In genomic region chr17:78257810-78258322, GRCh38 we compare ENCODE assay signal across 1 cellular context.
TF ChIP-seq lines count a peak whose summit lies in the region.

No MANE protein-coding gene starts in this region.

TF ChIP-seq in K562, 482 proteins besides CTCF, POLR2A, EP300 and RAD21 (continued from another document and continues in another):
- TF ChIP-seq, protein P1, sequence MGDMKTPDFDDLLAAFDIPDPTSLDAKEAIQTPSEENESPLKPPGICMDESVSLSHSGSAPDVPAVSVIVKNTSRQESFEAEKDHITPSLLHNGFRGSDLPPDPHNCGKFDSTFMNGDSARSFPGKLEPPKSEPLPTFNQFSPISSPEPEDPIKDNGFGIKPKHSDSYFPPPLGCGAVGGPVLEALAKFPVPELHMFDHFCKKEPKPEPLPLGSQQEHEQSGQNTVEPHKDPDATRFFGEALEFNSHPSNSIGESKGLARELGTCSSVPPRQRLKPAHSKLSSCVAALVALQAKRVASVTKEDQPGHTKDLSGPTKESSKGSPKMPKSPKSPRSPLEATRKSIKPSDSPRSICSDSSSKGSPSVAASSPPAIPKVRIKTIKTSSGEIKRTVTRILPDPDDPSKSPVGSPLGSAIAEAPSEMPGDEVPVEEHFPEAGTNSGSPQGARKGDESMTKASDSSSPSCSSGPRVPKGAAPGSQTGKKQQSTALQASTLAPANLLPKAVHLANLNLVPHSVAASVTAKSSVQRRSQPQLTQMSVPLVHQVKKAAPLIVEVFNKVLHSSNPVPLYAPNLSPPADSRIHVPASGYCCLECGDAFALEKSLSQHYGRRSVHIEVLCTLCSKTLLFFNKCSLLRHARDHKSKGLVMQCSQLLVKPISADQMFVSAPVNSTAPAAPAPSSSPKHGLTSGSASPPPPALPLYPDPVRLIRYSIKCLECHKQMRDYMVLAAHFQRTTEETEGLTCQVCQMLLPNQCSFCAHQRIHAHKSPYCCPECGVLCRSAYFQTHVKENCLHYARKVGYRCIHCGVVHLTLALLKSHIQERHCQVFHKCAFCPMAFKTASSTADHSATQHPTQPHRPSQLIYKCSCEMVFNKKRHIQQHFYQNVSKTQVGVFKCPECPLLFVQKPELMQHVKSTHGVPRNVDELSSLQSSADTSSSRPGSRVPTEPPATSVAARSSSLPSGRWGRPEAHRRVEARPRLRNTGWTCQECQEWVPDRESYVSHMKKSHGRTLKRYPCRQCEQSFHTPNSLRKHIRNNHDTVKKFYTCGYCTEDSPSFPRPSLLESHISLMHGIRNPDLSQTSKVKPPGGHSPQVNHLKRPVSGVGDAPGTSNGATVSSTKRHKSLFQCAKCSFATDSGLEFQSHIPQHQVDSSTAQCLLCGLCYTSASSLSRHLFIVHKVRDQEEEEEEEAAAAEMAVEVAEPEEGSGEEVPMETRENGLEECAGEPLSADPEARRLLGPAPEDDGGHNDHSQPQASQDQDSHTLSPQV (IDR thresholded peaks at IDR 0.05): 0 out of 2 replicates have a peak, but pooled peaks have one; percentile 6
- TF ChIP-seq MCM7 (IDR thresholded peaks at IDR 0.05): no peak
- peak; percentile 13; the same call in 1 of the 2 replicates for TF ChIP-seq ZNF311 (CRISPR knock-in tag; IDR thresholded peaks at IDR 0.05)
- 0 out of 2 replicates have a peak, but pooled peaks have one; percentile 15 for TF ChIP-seq ZNF280B (CRISPR knock-in tag; IDR thresholded peaks at IDR 0.05)
- no peak for TF ChIP-seq ZNF444 (CRISPR knock-in tag; IDR thresholded peaks at IDR 0.05)
- TF ChIP-seq, protein P2, sequence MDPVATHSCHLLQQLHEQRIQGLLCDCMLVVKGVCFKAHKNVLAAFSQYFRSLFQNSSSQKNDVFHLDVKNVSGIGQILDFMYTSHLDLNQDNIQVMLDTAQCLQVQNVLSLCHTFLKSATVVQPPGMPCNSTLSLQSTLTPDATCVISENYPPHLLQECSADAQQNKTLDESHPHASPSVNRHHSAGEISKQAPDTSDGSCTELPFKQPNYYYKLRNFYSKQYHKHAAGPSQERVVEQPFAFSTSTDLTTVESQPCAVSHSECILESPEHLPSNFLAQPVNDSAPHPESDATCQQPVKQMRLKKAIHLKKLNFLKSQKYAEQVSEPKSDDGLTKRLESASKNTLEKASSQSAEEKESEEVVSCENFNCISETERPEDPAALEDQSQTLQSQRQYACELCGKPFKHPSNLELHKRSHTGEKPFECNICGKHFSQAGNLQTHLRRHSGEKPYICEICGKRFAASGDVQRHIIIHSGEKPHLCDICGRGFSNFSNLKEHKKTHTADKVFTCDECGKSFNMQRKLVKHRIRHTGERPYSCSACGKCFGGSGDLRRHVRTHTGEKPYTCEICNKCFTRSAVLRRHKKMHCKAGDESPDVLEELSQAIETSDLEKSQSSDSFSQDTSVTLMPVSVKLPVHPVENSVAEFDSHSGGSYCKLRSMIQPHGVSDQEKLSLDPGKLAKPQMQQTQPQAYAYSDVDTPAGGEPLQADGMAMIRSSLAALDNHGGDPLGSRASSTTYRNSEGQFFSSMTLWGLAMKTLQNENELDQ (CRISPR knock-in tag; IDR thresholded peaks at IDR 0.05; ENCODE audit: borderline replicate concordance): no peak
- no peak for TF ChIP-seq GABPB2 (CRISPR knock-in tag; conservative IDR thresholded peaks at IDR 0.05)
- peak; percentile 79; the same call in 1 of the 2 replicates for TF ChIP-seq PATZ1 (CRISPR knock-in tag; IDR thresholded peaks at IDR 0.05; ENCODE audit: borderline replicate concordance)
- TF ChIP-seq PHF8 (IDR thresholded peaks at IDR 0.05; ENCODE audit: borderline replicate concordance, low read length): no peak
- no peak for TF ChIP-seq CSDE1 (IDR thresholded peaks at IDR 0.05)
- TF ChIP-seq ZNF57 (CRISPR knock-in tag; IDR thresholded peaks at IDR 0.05): no peak
- no peak for TF ChIP-seq RBM17 (IDR thresholded peaks at IDR 0.05; ENCODE audit: borderline replicate concordance, low read depth, low read length)
- 0 out of 4 replicates have a peak, but pooled peaks of 1 of the 2 experiments have one; percentile 5 for TF ChIP-seq RCOR1 (IDR thresholded peaks at IDR 0.05; ENCODE audit: borderline replicate concordance in 1 of 2, low read depth in 2 of 2, low read length in 2 of 2)
- no peak for TF ChIP-seq LCOR (CRISPR knock-in tag; IDR thresholded peaks at IDR 0.05)
- TF ChIP-seq, protein P3, sequence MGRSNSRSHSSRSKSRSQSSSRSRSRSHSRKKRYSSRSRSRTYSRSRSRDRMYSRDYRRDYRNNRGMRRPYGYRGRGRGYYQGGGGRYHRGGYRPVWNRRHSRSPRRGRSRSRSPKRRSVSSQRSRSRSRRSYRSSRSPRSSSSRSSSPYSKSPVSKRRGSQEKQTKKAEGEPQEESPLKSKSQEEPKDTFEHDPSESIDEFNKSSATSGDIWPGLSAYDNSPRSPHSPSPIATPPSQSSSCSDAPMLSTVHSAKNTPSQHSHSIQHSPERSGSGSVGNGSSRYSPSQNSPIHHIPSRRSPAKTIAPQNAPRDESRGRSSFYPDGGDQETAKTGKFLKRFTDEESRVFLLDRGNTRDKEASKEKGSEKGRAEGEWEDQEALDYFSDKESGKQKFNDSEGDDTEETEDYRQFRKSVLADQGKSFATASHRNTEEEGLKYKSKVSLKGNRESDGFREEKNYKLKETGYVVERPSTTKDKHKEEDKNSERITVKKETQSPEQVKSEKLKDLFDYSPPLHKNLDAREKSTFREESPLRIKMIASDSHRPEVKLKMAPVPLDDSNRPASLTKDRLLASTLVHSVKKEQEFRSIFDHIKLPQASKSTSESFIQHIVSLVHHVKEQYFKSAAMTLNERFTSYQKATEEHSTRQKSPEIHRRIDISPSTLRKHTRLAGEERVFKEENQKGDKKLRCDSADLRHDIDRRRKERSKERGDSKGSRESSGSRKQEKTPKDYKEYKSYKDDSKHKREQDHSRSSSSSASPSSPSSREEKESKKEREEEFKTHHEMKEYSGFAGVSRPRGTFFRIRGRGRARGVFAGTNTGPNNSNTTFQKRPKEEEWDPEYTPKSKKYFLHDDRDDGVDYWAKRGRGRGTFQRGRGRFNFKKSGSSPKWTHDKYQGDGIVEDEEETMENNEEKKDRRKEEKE (IDR thresholded peaks at IDR 0.05; ENCODE audit: borderline replicate concordance in 1 of 2, control insufficient read depth in 1 of 2, low read depth in 2 of 2, low read length in 1 of 2): no peak
- 0 out of 2 replicates have a peak, but pooled peaks have one; percentile 24 for TF ChIP-seq ZNF175 (CRISPR knock-in tag; IDR thresholded peaks at IDR 0.05; ENCODE audit: low read depth)
- TF ChIP-seq SMAD4 (CRISPR knock-in tag; conservative IDR thresholded peaks at IDR 0.05): peak; percentile 69; the same call in 1 of the 2 replicates
- no peak for TF ChIP-seq KHSRP (IDR thresholded peaks at IDR 0.05)
- no peak for TF ChIP-seq PHF20 (IDR thresholded peaks at IDR 0.05; ENCODE audit: partially characterized antibody)
- no peak for TF ChIP-seq NR2C1 (IDR thresholded peaks at IDR 0.05)
- TF ChIP-seq NR2C1 (tag; IDR thresholded peaks at IDR 0.05): 0 out of 2 replicates have a peak, but pooled peaks have one; percentile 8
- TF ChIP-seq ZNF143 (CRISPR knock-in tag; IDR thresholded peaks at IDR 0.05): 0 out of 2 replicates have a peak, but pooled peaks have one; percentile 36
- TF ChIP-seq, protein P4, sequence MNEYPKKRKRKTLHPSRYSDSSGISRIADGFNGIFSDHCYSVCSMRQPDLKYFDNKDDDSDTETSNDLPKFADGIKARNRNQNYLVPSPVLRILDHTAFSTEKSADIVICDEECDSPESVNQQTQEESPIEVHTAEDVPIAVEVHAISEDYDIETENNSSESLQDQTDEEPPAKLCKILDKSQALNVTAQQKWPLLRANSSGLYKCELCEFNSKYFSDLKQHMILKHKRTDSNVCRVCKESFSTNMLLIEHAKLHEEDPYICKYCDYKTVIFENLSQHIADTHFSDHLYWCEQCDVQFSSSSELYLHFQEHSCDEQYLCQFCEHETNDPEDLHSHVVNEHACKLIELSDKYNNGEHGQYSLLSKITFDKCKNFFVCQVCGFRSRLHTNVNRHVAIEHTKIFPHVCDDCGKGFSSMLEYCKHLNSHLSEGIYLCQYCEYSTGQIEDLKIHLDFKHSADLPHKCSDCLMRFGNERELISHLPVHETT (CRISPR knock-in tag; conservative IDR thresholded peaks at IDR 0.05 in 1 of 2, IDR thresholded peaks at IDR 0.05 in 1 of 2): peak in 1 of 2 experiments; percentile 69; a peak in 2 of 4 replicates
- no peak for TF ChIP-seq FOXA3 (CRISPR knock-in tag; conservative IDR thresholded peaks at IDR 0.05 in 1 of 2, IDR thresholded peaks at IDR 0.05 in 1 of 2)
- TF ChIP-seq, protein P5, sequence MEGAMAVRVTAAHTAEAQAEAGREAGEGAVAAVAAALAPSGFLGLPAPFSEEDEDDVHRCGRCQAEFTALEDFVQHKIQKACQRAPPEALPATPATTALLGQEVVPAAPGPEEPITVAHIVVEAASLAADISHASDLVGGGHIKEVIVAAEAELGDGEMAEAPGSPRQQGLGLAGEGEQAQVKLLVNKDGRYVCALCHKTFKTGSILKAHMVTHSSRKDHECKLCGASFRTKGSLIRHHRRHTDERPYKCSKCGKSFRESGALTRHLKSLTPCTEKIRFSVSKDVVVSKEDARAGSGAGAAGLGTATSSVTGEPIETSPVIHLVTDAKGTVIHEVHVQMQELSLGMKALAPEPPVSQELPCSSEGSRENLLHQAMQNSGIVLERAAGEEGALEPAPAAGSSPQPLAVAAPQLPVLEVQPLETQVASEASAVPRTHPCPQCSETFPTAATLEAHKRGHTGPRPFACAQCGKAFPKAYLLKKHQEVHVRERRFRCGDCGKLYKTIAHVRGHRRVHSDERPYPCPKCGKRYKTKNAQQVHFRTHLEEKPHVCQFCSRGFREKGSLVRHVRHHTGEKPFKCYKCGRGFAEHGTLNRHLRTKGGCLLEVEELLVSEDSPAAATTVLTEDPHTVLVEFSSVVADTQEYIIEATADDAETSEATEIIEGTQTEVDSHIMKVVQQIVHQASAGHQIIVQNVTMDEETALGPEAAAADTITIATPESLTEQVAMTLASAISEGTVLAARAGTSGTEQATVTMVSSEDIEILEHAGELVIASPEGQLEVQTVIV (CRISPR knock-in tag; IDR thresholded peaks at IDR 0.05; ENCODE audit: borderline replicate concordance): peak; percentile 68; the same call in 1 of the 2 replicates
- no peak for TF ChIP-seq FOXM1 (IDR thresholded peaks at IDR 0.05; ENCODE audit: low read depth)
- no peak for TF ChIP-seq FOXM1 (CRISPR knock-in tag; IDR thresholded peaks at IDR 0.05; ENCODE audit: low read depth)
- TF ChIP-seq, protein P6, sequence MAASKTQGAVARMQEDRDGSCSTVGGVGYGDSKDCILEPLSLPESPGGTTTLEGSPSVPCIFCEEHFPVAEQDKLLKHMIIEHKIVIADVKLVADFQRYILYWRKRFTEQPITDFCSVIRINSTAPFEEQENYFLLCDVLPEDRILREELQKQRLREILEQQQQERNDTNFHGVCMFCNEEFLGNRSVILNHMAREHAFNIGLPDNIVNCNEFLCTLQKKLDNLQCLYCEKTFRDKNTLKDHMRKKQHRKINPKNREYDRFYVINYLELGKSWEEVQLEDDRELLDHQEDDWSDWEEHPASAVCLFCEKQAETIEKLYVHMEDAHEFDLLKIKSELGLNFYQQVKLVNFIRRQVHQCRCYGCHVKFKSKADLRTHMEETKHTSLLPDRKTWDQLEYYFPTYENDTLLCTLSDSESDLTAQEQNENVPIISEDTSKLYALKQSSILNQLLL (CRISPR knock-in tag; IDR thresholded peaks at IDR 0.05; ENCODE audit: borderline replicate concordance): no peak
- peak; percentile 69 for TF ChIP-seq CEBPB (tag; IDR thresholded peaks at IDR 0.05)
- TF ChIP-seq ZBTB17 (CRISPR knock-in tag; IDR thresholded peaks at IDR 0.05): no peak
- TF ChIP-seq CXXC5 (CRISPR knock-in tag; IDR thresholded peaks at IDR 0.05): peak; percentile 39; the same call in 1 of the 2 replicates
- TF ChIP-seq ZNF830 (CRISPR knock-in tag; IDR thresholded peaks at IDR 0.05): 0 out of 2 replicates have a peak, but pooled peaks have one; percentile 68
- TF ChIP-seq GMEB1 (CRISPR knock-in tag; IDR thresholded peaks at IDR 0.05): peak; percentile 11; the same call in 1 of the 2 replicates
- no peak for TF ChIP-seq EZH2 (IDR thresholded peaks at IDR 0.05; ENCODE audit: borderline replicate concordance, low read depth, low read length)
- TF ChIP-seq BCOR (IDR thresholded peaks at IDR 0.05): no peak
- TF ChIP-seq NCOA6 (IDR thresholded peaks at IDR 0.05): no peak
- TF ChIP-seq ELF2 (CRISPR knock-in tag; IDR thresholded peaks at IDR 0.05): 0 out of 2 replicates have a peak, but pooled peaks have one; percentile 30
